In the genomic region with DNA sequence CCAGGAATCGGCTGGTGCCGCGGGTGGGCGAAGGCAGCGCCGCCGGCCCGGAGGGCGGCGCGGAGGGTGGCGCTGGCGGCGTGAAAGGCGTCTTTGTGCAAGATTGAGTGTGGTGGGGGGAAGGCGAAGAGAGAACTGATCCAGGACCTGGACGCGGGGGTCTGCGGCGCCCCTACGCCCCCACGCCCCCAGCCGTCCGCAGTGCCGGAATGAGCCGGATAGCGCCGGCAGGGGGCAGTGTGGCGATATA, we compare ENCODE assay signal across 8 cellular contexts. TPM values are rescaled to one million over a fixed set of nuclear protein-coding genes. Genes with fewer than 3 reads are reported as not detected.
DNase-seq lines count a peak whose midpoint lies in the region; ATAC-seq and TF ChIP-seq lines count a peak whose summit lies in the region.

No MANE protein-coding gene starts in this region.

- H3K27ac Mint-ChIP-seq in WTC11, result no peak overlapping the region

- 0 to 1% methylated on average over 29 of the region's 29 CpGs for WGBS in ectodermal cell, 2 experiments
- WGBS in mesodermal cell (ENCODE audit: insufficient coverage in 2 of 2), 2 experiments, result 0 to 2% methylated on average over 13 to 24 of the region's 29 CpGs
- 1 to 3% (median 2%) methylated on average over 26 to 29 of the region's 29 CpGs; no CpG with 5 or more reads in 1 of the 5 donors for WGBS in stomach, 5 donors

- DNase-seq in WTC11 (ENCODE audit: low spot score) (peak; percentile 75), stomach (peak; percentile 57), GDM1 (lab: John Stamatoyannopoulos, UW) (no peak), NCI-H1436 (lab: John Stamatoyannopoulos, UW) (no peak)

- H3K9me3 ChIP-seq in ectodermal cell (ENCODE audit: control insufficient read depth, low read length), result no peaks in the 10 kb centered on the region
- no peaks in the 10 kb centered on the region for H3K9me3 ChIP-seq in mesodermal cell (ENCODE audit: control insufficient read depth, low read length)
- no peaks in the 10 kb centered on the region for H3K9me3 ChIP-seq in stomach

- intact Hi-C loops in stomach (cut with DNase I; ENCODE audit: low total_unique reads), result no loop called here

- H3K27me3 Mint-ChIP-seq in WTC11 (ENCODE audit: low read depth), result peaks cover 9% of the 10 kb centered on the region

- H3K4me3 ChIP-seq in GM12875 (ENCODE audit: low read depth, low read length) (peak overlapping the region; percentile 64), ectodermal cell (ENCODE audit: insufficient read depth, low read depth, low read length) (peak overlapping the region; percentile 80), mesodermal cell (ENCODE audit: extremely low read depth, insufficient read depth, low read length, poor library complexity, severe bottlenecking) (peak overlapping the region; percentile 67), stomach (peak overlapping the region; percentile 68 to 97 (median 89))

- H3K27me3 ChIP-seq in ectodermal cell (ENCODE audit: control insufficient read depth, insufficient read depth, low read length, poor library complexity, severe bottlenecking), result no peaks in the 10 kb centered on the region
- H3K27me3 ChIP-seq in stomach, result peaks cover 0 to 40% (median 8%) of the 10 kb centered on the region in 3 donors

- no peaks in the 10 kb centered on the region for H3K36me3 ChIP-seq in ectodermal cell (ENCODE audit: control insufficient read depth, insufficient read depth, low read length)
- H3K36me3 ChIP-seq in mesodermal cell (ENCODE audit: control insufficient read depth, insufficient read depth, low read length), result no peaks in the 10 kb centered on the region
- H3K36me3 ChIP-seq in stomach, result no peaks in the 10 kb centered on the region

- POLR2A ChIA-PET in WTC11 (lab: Charles Lee), result interaction anchor here (1.3 kb wide), 1 partner anchor 15 kb away, joined by 3 read pairs; no protein-coding TSS in a partner anchor

- ATAC-seq in WTC11 (peak; percentile 1; the same call in 1 of the 2 replicates), GM19395 (IDR thresholded peaks at IDR 0.05; ENCODE audit: unreplicated experiment) (no peak)

- peaks cover 47% of the 10 kb centered on the region for H3K4me1 Mint-ChIP-seq in WTC11

- TF ChIP-seq EP300 in stomach (IDR thresholded peaks at IDR 0.05), result no peak

- no peaks in the 10 kb centered on the region for H3K36me3 Mint-ChIP-seq in WTC11

- TF ChIP-seq CTCF in GM12875 (IDR thresholded peaks at IDR 0.05; ENCODE audit: borderline replicate concordance, insufficient read depth, low read depth, low read length) (peak; percentile 76; the same call in 1 of the 2 replicates), WTC11 (IDR thresholded peaks at IDR 0.05) (no peak; the same call in 1 of the 2 replicates), stomach (IDR thresholded peaks at IDR 0.05) (peak in 5 of 7 experiments; percentile 50 to 76 (median 65))

- H3K4me1 ChIP-seq in ectodermal cell (ENCODE audit: control insufficient read depth, insufficient read depth, low read length) (peaks cover 5% of the 10 kb centered on the region), mesodermal cell (ENCODE audit: control insufficient read depth, insufficient read depth, low read length, poor library complexity, severe bottlenecking) (peaks cover 12% of the 10 kb centered on the region), stomach (peaks cover 8 to 56% (median 30%) of the 10 kb centered on the region in 4 donors)

- H3K4me3 Mint-ChIP-seq in WTC11, result peak overlapping the region; percentile 94

- H3K27ac ChIP-seq in ectodermal cell (ENCODE audit: insufficient read depth, low read depth, low read length, poor library complexity, severe bottlenecking) (peak overlapping the region; percentile 75), mesodermal cell (ENCODE audit: low read depth, low read length, severe bottlenecking) (no peak overlapping the region), stomach (peak overlapping the region; percentile 84 to 97 (median 95))

- no peaks in the 10 kb centered on the region for H3K9me3 Mint-ChIP-seq in WTC11

- CTCF ChIA-PET in WTC11 (lab: Charles Lee), result interaction anchor here (0.7 to 4.5 kb wide), 43 partner anchors 9 to 494 kb away, joined by 3 to 57 read pairs (median 4); no protein-coding TSS in a partner anchor

- TF ChIP-seq POLR2A in stomach (IDR thresholded peaks at IDR 0.05), result no peak

TF ChIP-seq in WTC11, 78 proteins besides CTCF, POLR2A, EP300 and RAD21 (continues in another document):
- TF ChIP-seq NFE2L1 (CRISPR knock-in tag; IDR thresholded peaks at IDR 0.05), result no peak
- no peak for TF ChIP-seq ZNF317 (CRISPR knock-in tag; IDR thresholded peaks at IDR 0.05; ENCODE audit: borderline replicate concordance, low read depth)
- peak; percentile 89 for TF ChIP-seq ZNF281 (CRISPR knock-in tag; IDR thresholded peaks at IDR 0.05)
- TF ChIP-seq MAX (CRISPR knock-in tag; IDR thresholded peaks at IDR 0.05), result 0 out of 2 replicates have a peak, but pooled peaks have one; percentile 3
- TF ChIP-seq PREB (CRISPR knock-in tag; IDR thresholded peaks at IDR 0.05; ENCODE audit: borderline replicate concordance), result no peak
- 0 out of 2 replicates have a peak, but pooled peaks have one; percentile 25 for TF ChIP-seq TCF7 (CRISPR knock-in tag; IDR thresholded peaks at IDR 0.05; ENCODE audit: low read depth)
- no peak for TF ChIP-seq GTF2I (CRISPR knock-in tag; conservative IDR thresholded peaks at IDR 0.05)
- TF ChIP-seq ZNF263 (CRISPR knock-in tag; IDR thresholded peaks at IDR 0.05; ENCODE audit: low read depth), result no peak
- TF ChIP-seq, protein P1, sequence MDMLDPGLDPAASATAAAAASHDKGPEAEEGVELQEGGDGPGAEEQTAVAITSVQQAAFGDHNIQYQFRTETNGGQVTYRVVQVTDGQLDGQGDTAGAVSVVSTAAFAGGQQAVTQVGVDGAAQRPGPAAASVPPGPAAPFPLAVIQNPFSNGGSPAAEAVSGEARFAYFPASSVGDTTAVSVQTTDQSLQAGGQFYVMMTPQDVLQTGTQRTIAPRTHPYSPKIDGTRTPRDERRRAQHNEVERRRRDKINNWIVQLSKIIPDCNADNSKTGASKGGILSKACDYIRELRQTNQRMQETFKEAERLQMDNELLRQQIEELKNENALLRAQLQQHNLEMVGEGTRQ (CRISPR knock-in tag; IDR thresholded peaks at IDR 0.05), result no peak
- TF ChIP-seq, protein P2, sequence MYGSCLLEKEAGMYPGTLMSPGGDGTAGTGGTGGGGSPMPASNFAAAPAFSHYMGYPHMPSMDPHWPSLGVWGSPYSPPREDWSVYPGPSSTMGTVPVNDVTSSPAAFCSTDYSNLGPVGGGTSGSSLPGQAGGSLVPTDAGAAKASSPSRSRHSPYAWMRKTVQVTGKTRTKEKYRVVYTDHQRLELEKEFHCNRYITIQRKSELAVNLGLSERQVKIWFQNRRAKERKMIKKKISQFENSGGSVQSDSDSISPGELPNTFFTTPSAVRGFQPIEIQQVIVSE (CRISPR knock-in tag; IDR thresholded peaks at IDR 0.05; ENCODE audit: borderline replicate concordance), result no peak
- no peak for TF ChIP-seq ZNF219 (CRISPR knock-in tag; IDR thresholded peaks at IDR 0.05; ENCODE audit: borderline replicate concordance)
- no peak for TF ChIP-seq ZNF121 (CRISPR knock-in tag; IDR thresholded peaks at IDR 0.05)
- no peak for TF ChIP-seq ATF1 (CRISPR knock-in tag; IDR thresholded peaks at IDR 0.05)

RNA-seq across cellular contexts. Expression of gene RGMB, which starts 4.5 kb away (rescaled TPM):
- total RNA-seq in WTC11 (2021) (33.0 to 40.7 TPM (median 40.0 TPM) in 3 replicates), stomach (100 to 1,000 TPM in 1 of 5 donors, 10 to 100 TPM in 4; 48.3 to 215 (median 79.9) TPM)
- 65.2 TPM for polyA plus RNA-seq in ectodermal cell (2013, experiment 1 of 4)
- polyA plus RNA-seq in ectodermal cell (2013, experiment 2 of 4), result 64.0 TPM
- 61.3 TPM for polyA plus RNA-seq in ectodermal cell (2013, experiment 3 of 4)
- 67.4 TPM for polyA plus RNA-seq in ectodermal cell (2013, experiment 4 of 4)
- polyA plus RNA-seq in mesodermal cell (2013, experiment 1 of 2), result 13.7 TPM
- 11.1 TPM for polyA plus RNA-seq in mesodermal cell (2013, experiment 2 of 2)
- polyA plus RNA-seq in stomach, result 10 to 100 TPM in 2 of 3 donors, 1 to 10 TPM in 1; 8.4 to 14.2 (median 13.7) TPM

Comparison
In these comparisons a context has a peak if more than half of its experiments do, and no peak if none do; other contexts are left out.
1. DNase-seq: peak in WTC11 (single experiment) and stomach (single experiment); none in GDM1 (single experiment) and NCI-H1436 (single experiment).
2. Peak in every context shown above with its lines, with median percentiles within 50 percentile points of each other: H3K4me3 ChIP-seq.